ENCODE assay signal across 21 cellular contexts in the genomic region with DNA sequence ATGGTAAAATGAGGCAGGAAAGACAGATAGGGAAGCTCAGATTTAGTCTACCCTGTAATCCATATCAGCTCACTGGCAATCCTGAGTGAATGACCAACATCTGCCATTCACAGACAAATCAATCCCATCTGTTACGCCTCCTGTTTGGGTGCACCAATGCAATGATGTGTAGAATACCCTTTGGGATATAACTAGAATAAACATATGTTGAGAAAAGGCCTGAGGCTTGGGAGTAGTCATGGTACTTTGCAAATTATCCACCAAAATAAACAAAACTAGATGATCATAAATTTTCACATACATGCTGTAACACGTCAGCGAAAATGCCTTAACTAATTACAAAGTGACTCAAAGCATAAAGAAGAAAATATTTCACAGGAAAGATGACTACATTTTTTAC.
DNase-seq lines count a peak whose midpoint lies in the region; ATAC-seq lines count a peak whose summit lies in the region.
"Had no signal": no experiment of that assay in that cellular context is flagged by ENCODE, and none has a peak within 500 bp of the region (broad histone marks: within the 10 kb centered on the region; RNA-seq: fewer than 3 reads in every experiment).

No MANE protein-coding gene starts in this region.

- H3K4me1 ChIP-seq in SJCRH30 = peaks cover 17% of the 10 kb centered on the region
- H3K4me1 ChIP-seq: sigmoid colon, stomach, tibial artery had no signal

- DNase-seq in ELR (ENCODE audit: low read depth) = peak; percentile 56
- DNase-seq in NCI-H446 (lab: John Stamatoyannopoulos, UW) = peak; percentile 33 to 83
- DNase-seq in SJCRH30 = peak; percentile 64 to 86
- peak; percentile 9 for DNase-seq in fibroblast of the conjunctiva (ENCODE audit: low read depth)
- no peak for DNase-seq in islet precursor cell
- no peak for DNase-seq in 8988T
- no peak for DNase-seq in HK-2 (ENCODE audit: unreplicated experiment)
- DNase-seq: activated CD4-positive, alpha-beta memory T cell treated with anti-CD3 and anti-CD28 coated beads, Interleukin-2, amount 10 ng/mL, durations not matched to agents 7 days and 5 days; activated CD4-positive, CD25-positive, alpha-beta regulatory T cell treated with anti-CD3 and anti-CD28 coated beads, Interleukin-2, amount 50 U/mL, for 72 hours; activated effector memory CD4-positive, alpha-beta T cell treated with Interleukin-2 at 50 U/mL for 16 hours; activated naive CD8-positive, alpha-beta T cell treated with anti-CD3 and anti-CD28 coated beads, Interleukin-2, amount 50 U/mL, for 24 hours; Calu3; effector CD4-positive, alpha-beta T cell; kidney glomerular epithelial cell; PC-3; SIG-M5; sigmoid colon; stomach; tibial artery had no signal

- no peak for ATAC-seq in HG03139 (IDR thresholded peaks at IDR 0.05; ENCODE audit: unreplicated experiment)
- ATAC-seq: activated naive CD8-positive, alpha-beta T cell treated with anti-CD3 and anti-CD28 coated beads, Interleukin-2, amount 50 U/mL, for 24 hours; PC-3 had no signal

- no peaks in the 10 kb centered on the region; the same call in 1 of the 2 replicates for H3K9me3 ChIP-seq in SJCRH30 (replicated peaks)
- H3K9me3 ChIP-seq: sigmoid colon, stomach, tibial artery had no signal

- no peaks in the 10 kb centered on the region for H3K36me3 ChIP-seq in SJCRH30
- H3K36me3 ChIP-seq: sigmoid colon, stomach, tibial artery had no signal

- peak overlapping the region; percentile 87 for H3K27ac ChIP-seq in SJCRH30
- H3K27ac ChIP-seq: C4-2B, sigmoid colon, stomach, tibial artery had no signal

- no peaks in the 10 kb centered on the region for H3K27me3 ChIP-seq in SJCRH30
- H3K27me3 ChIP-seq: sigmoid colon, stomach, tibial artery had no signal

- H3K4me3 ChIP-seq in SJCRH30 = no peak overlapping the region
- H3K4me3 ChIP-seq: sigmoid colon, stomach, tibial artery had no signal

Comparison
In these comparisons a context has a peak if more than half of its experiments do, and no peak if none do; other contexts are left out.
1. DNase-seq: peak in ELR (single experiment), NCI-H446 (2 of 2), SJCRH30 (2 of 2) and fibroblast of the conjunctiva (single experiment); none in islet precursor cell (single experiment), 8988T (single experiment) and HK-2 (single experiment).